ENCODE assay signal across 9 cellular contexts in the genomic region with DNA sequence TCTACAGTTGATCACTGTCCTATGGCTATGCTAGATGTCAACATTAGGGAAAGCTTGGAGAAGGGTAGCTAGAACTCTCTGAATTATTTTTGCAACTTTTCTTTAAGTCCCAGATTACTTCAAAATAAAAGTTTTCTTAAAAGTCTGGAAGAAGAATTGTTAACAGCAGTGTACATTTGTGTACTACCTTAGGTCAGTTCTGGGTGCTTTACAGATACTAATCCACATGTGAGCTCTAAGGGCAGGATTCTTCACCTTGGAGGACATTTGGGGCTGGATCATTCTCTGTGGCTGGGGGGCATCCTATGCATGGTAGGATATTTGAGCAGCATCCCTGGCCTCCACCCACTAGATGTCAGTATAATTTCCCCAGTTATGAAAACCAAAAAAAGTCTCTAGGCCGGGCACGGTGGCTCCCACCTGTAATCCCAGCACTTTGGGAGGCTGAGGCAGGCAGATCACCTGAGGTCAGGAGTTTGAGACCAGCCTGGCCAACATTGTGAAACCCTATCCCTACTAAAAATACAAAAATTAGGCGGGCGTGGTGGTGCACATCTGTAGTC. TPM values are rescaled to one million over a fixed set of nuclear protein-coding genes. Genes with fewer than 3 reads are reported as not detected.
DNase-seq lines count a peak whose midpoint lies in the region; ATAC-seq and TF ChIP-seq lines count a peak whose summit lies in the region.
"Had no signal": no experiment of that assay in that cellular context is flagged by ENCODE, and none has a peak within 500 bp of the region (broad histone marks: within the 10 kb centered on the region; RNA-seq: fewer than 3 reads in every experiment).

No MANE protein-coding gene starts in this region.

- peak overlapping the region; percentile 57 for H3K4me3 Mint-ChIP-seq in neural crest cell
- H3K4me3 Mint-ChIP-seq in WTC11: no peak overlapping the region

- H3K27me3 Mint-ChIP-seq in neural crest cell (ENCODE audit: low read depth) (no peaks in the 10 kb centered on the region), WTC11 (ENCODE audit: low read depth) (peaks cover 20% of the 10 kb centered on the region)

- POLR2A ChIA-PET in WTC11 (lab: Charles Lee): no interaction called here

- DNase-seq in activated T-cell treated with anti-CD3 and anti-CD28 coated beads, Interleukin-2, amount 50 U/mL, for 48 hours: peak; percentile 34 to 44
- DNase-seq in activated T-cell treated with anti-CD3 and anti-CD28 coated beads for 4 hours (no peak), KBM-7 (peak; percentile 73), neural crest cell (ENCODE audit: low read depth, low spot score) (no peak), NCI-H2081 (lab: John Stamatoyannopoulos, UW) (no peak), WTC11 (ENCODE audit: low spot score) (no peak)
- peak; percentile 7 for DNase-seq in activated effector memory CD4-positive, alpha-beta T cell treated with Interleukin-2 at 50 U/mL for 16 hours

- no peaks in the 10 kb centered on the region for H3K9me3 Mint-ChIP-seq in neural crest cell
- no peaks in the 10 kb centered on the region for H3K9me3 Mint-ChIP-seq in WTC11

- H3K27ac Mint-ChIP-seq in neural crest cell (ENCODE audit: unreplicated experiment): no peak overlapping the region
- H3K27ac Mint-ChIP-seq in WTC11: no peak overlapping the region

- TF ChIP-seq CTCF in neural crest cell (conservative IDR thresholded peaks at IDR 0.05): peak; percentile 35
- no peak for TF ChIP-seq CTCF in WTC11 (IDR thresholded peaks at IDR 0.05)

- CTCF ChIA-PET in WTC11 (lab: Charles Lee): interaction anchor here (0.6 to 2.2 kb wide), 14 partner anchors 9 to 569 kb away, joined by 3 to 12 read pairs (median 4); no protein-coding TSS in a partner anchor

- ATAC-seq in activated CD4-positive, CD25-positive, alpha-beta regulatory T cell treated with anti-CD3 and anti-CD28 coated beads, Interleukin-2, amount 50 U/mL, for 24 hours: no peak
- ATAC-seq in WTC11: no peak; the same call in 1 of the 2 replicates

- H3K4me1 Mint-ChIP-seq in neural crest cell (peaks cover 16% of the 10 kb centered on the region), WTC11 (peaks cover 9% of the 10 kb centered on the region)

- H3K36me3 Mint-ChIP-seq in neural crest cell (ENCODE audit: low read depth) (no peaks in the 10 kb centered on the region), WTC11 (no peaks in the 10 kb centered on the region)

- in situ Hi-C loops in KBM-7 (cut with MboI; ENCODE audit: low pct_unique_long_range_greater_than_20kb, low sequenced_read_pairs): no loop called here

TF ChIP-seq in WTC11, 78 proteins besides CTCF, POLR2A, EP300 and RAD21:
- TF ChIP-seq HMGA2 (CRISPR knock-in tag; IDR thresholded peaks at IDR 0.05) (no peak), TEAD4 (CRISPR knock-in tag; IDR thresholded peaks at IDR 0.05) (no peak), SMAD3 (CRISPR knock-in tag; IDR thresholded peaks at IDR 0.05; ENCODE audit: borderline replicate concordance) (no peak)
- TF ChIP-seq, protein P1, sequence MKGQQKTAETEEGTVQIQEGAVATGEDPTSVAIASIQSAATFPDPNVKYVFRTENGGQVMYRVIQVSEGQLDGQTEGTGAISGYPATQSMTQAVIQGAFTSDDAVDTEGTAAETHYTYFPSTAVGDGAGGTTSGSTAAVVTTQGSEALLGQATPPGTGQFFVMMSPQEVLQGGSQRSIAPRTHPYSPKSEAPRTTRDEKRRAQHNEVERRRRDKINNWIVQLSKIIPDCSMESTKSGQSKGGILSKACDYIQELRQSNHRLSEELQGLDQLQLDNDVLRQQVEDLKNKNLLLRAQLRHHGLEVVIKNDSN (CRISPR knock-in tag; IDR thresholded peaks at IDR 0.05): no peak
TF ChIP-seq in WTC11: peak in this region for 0.

RNA-seq across cellular contexts. Expression of gene BRME1, which starts 2.8 kb away (rescaled TPM):
- total RNA-seq in neural crest cell: 15.0 and 15.1 TPM in 2 replicates
- 5.0 to 7.2 TPM (median 6.4 TPM) in 3 replicates for total RNA-seq in WTC11 (2021)

RNA-seq across cellular contexts. Expression of gene CC2D1A, which starts 2.9 kb away (rescaled TPM):
- total RNA-seq in neural crest cell (31.7 and 32.4 TPM in 2 replicates), WTC11 (2021) (36.6 to 44.2 TPM (median 42.2 TPM) in 3 replicates)

RNA-seq across cellular contexts. Expression of gene NANOS3, which starts 26.1 kb away (rescaled TPM):
- total RNA-seq in neural crest cell (0.73 and 1.6 TPM in 2 replicates), WTC11 (2021) (0.66 to 1.1 TPM (median 0.71 TPM) in 3 replicates)
- total RNA-seq: myocyte had no signal

RNA-seq across cellular contexts. Expression of gene PODNL1, which starts 35.1 kb away (rescaled TPM):
- total RNA-seq in neural crest cell (0.14 and 0.42 TPM in 2 replicates), WTC11 (2021) (1.1 to 1.4 TPM (median 1.4 TPM) in 3 replicates)

RNA-seq across cellular contexts. Expression of gene DCAF15, which starts 49.2 kb away (rescaled TPM):
- total RNA-seq in neural crest cell (83.5 and 85.6 TPM in 2 replicates), WTC11 (2021) (82.9 to 89.0 TPM (median 83.3 TPM) in 3 replicates)

Comparison
In these comparisons a context has a peak if more than half of its experiments do, and no peak if none do; other contexts are left out.
1. DNase-seq: peak in activated T-cell treated with anti-CD3 and anti-CD28 coated beads, Interleukin-2, amount 50 U/mL, for 48 hours (2 of 2), KBM-7 (single experiment) and activated effector memory CD4-positive, alpha-beta T cell treated with Interleukin-2 at 50 U/mL for 16 hours (single experiment); none in activated T-cell treated with anti-CD3 and anti-CD28 coated beads for 4 hours (single experiment), neural crest cell (single experiment), NCI-H2081 (0 of 2) and WTC11 (single experiment).